26 cellular contexts compared by ENCODE assay signal in genomic region chr11:116657842-116658825, GRCh38.
DNase-seq lines count a peak whose midpoint lies in the region; ATAC-seq, FAIRE-seq and TF ChIP-seq lines count a peak whose summit lies in the region.
"Had no signal": no experiment of that assay in that cellular context is flagged by ENCODE, and none has a peak within 500 bp of the region (broad histone marks: within the 10 kb centered on the region; RNA-seq: fewer than 3 reads in every experiment).

No MANE protein-coding gene starts in this region.

- BruUV-seq in HepG2 (replicated peaks; lab: Mats Ljungman, UMichigan) = no TSS peak

- FAIRE-seq in HepG2 (lab: Jason Lieb, UNC) = no peak
- FAIRE-seq: A549, bronchial epithelial cell, D721Med, GM12892 had no signal

- H3K4me1 ChIP-seq in HepG2 (ENCODE audit: insufficient read depth, low read length) (peaks cover 31% of the 10 kb centered on the region), right lobe of liver (peaks cover 0 to 50% (median 27%) of the 10 kb centered on the region in 4 donors), vagina (no peaks in the 10 kb centered on the region)
- H3K4me1 ChIP-seq: A549, BLaER1, left ventricle myocardium inferior had no signal

- H2AFZ ChIP-seq in HepG2 (ENCODE audit: low read length) = no peak overlapping the region

- no peak for TF ChIP-seq POLR2A in HepG2 (IDR thresholded peaks at IDR 0.05; ENCODE audit: insufficient read depth in 1 of 2, low read depth in 2 of 2, low read length in 2 of 2)
- no peak for TF ChIP-seq POLR2A in right lobe of liver (IDR thresholded peaks at IDR 0.05)
- TF ChIP-seq POLR2A in vagina (IDR thresholded peaks at IDR 0.05) = no peak

- TF ChIP-seq RAD21 in HepG2 (CRISPR knock-in tag; IDR thresholded peaks at IDR 0.05) = no peak

- no peak overlapping the region for H3K9ac ChIP-seq in HepG2 (ENCODE audit: insufficient read depth, low read depth, low read length)
- H3K9ac ChIP-seq: BLaER1 had no signal

- H3K4me3 ChIP-seq in HepG2 (replicated peaks in 1 of 3; ENCODE audit: insufficient read depth in 1 of 3, low read depth in 2 of 3, low read length in 3 of 3) (no peak overlapping the region), right lobe of liver (no peak overlapping the region), WERI-Rb-1 (ENCODE audit: low read depth, low read length) (no peak overlapping the region), vagina (no peak overlapping the region)
- H3K4me3 ChIP-seq: A549, BLaER1, left ventricle myocardium inferior, thoracic aorta had no signal

- no peak for TF ChIP-seq CTCF in HepG2 (CRISPR knock-in tag; IDR thresholded peaks at IDR 0.05)
- TF ChIP-seq CTCF in right lobe of liver (IDR thresholded peaks at IDR 0.05) = no peak
- 0 out of 2 replicates have a peak, but pooled peaks have one; percentile 8 for TF ChIP-seq CTCF in WERI-Rb-1 (IDR thresholded peaks at IDR 0.05; ENCODE audit: low read depth, low read length)
- TF ChIP-seq CTCF in vagina (IDR thresholded peaks at IDR 0.05) = no peak

- DNase-seq in HepG2 (ENCODE audit: low spot score) (no peak), right lobe of liver (no peak), NCI-H524 treated with DMSO at 0.1 percent for 48 hours (lab: John Stamatoyannopoulos, UW) (peak; percentile 29), WERI-Rb-1 (no peak), vagina (ENCODE audit: extremely low spot score in 2 of 2) (peak; percentile 58 to 74), cerebellar nuclear complex (lab: John Stamatoyannopoulos, UW) (no peak), NCI-H774 (lab: John Stamatoyannopoulos, UW) (no peak)
- no peak for DNase-seq in activated effector memory CD4-positive, alpha-beta T cell treated with anti-CD3 and anti-CD28 coated beads, Interleukin-2, amount 50 U/mL, for 16 hours
- DNase-seq: activated B cell treated with CpG ODN at 0.5 μM for 24 hours; activated CD4-positive, alpha-beta memory T cell treated with anti-CD3 and anti-CD28 coated beads for 36 hours; activated naive CD4-positive, alpha-beta T cell treated with Interleukin-2 at 50 U/mL for 16 hours; amniotic stem cell; head of caudate nucleus; KBM-7; left ventricle myocardium inferior; NCI-H1092 treated with DMSO at 0.1 percent for 48 hours; NCI-H510A; SHP77 treated with DMSO at 0.1 percent for 48 hours; stimulated activated CD4-positive, alpha-beta T cell treated with anti-CD3 and anti-CD28 coated beads, Interleukin-2, amount 100 ng/mL, for 24 hours; stimulated activated naive B cell treated with anti-CD40 and anti-IgM and Interleukin-4, amounts not matched to agents 10 μg/mL and 1 μg/mL and 100 μg/mL, for 72 hours had no signal

- in situ Hi-C loops in HepG2 (cut with HindIII; ENCODE audit: extremely low pct_ligation_motif_present, low pct_unique_long_range_greater_than_20kb) = no loop called here

- CTCF ChIA-PET in HepG2 (lab: Yijun Ruan, JAX; ENCODE audit: low intra/inter-chr PET ratio, low total read pairs) = no interaction called here

- intact Hi-C loops in HepG2 (cut with micrococcal nuclease; ENCODE audit: unreplicated experiment) (no loop called here), right lobe of liver (cut with DNase I) (no loop called here), vagina (cut with DNase I) (no loop called here)

- H3K9me3 ChIP-seq in HepG2 (ENCODE audit: low read length) (0 out of 2 replicates have a peak, but pooled peaks cover 6% of the 10 kb centered on the region), right lobe of liver (no peaks in the 10 kb centered on the region), WERI-Rb-1 (ENCODE audit: severe bottlenecking) (peaks cover 7% of the 10 kb centered on the region), vagina (no peaks in the 10 kb centered on the region)
- H3K9me3 ChIP-seq: thoracic aorta had no signal

- WGBS in HepG2 (ENCODE audit: low lambda C conversion rate) = 82% methylated on average over 10 of the region's 11 CpGs
- 89% methylated on average over 8 of the region's 11 CpGs for WGBS in right lobe of liver (ENCODE audit: insufficient coverage, low coverage, low lambda C conversion rate, missing lambda C conversion rate)

- no peaks in the 10 kb centered on the region; a peak in 1 of 5 replicates for H3K36me3 ChIP-seq in HepG2 (replicated peaks in 1 of 2; ENCODE audit: control insufficient read depth in 1 of 2, insufficient read depth in 2 of 2, low read length in 2 of 2)
- H3K36me3 ChIP-seq in right lobe of liver = no peaks in the 10 kb centered on the region
- no peaks in the 10 kb centered on the region for H3K36me3 ChIP-seq in WERI-Rb-1
- H3K36me3 ChIP-seq in vagina = no peaks in the 10 kb centered on the region
- H3K36me3 ChIP-seq: BLaER1, left ventricle myocardium inferior, thoracic aorta had no signal

- ATAC-seq in HepG2 (no peak), right lobe of liver (no peak)
- ATAC-seq: stimulated activated naive B cell treated with anti-CD40 and anti-IgM and Interleukin-4, amounts not matched to agents 10 μg/mL and 1 μg/mL and 100 μg/mL, for 72 hours had no signal

- no peak overlapping the region for H3K4me2 ChIP-seq in HepG2 (ENCODE audit: low read depth, low read length)
- H3K4me2 ChIP-seq: A549, BLaER1 had no signal

- POLR2A ChIA-PET in HepG2 (lab: Yijun Ruan, JAX) = no interaction called here

- no peaks in the 10 kb centered on the region for H3K27me3 ChIP-seq in HepG2 (ENCODE audit: control insufficient read depth in 1 of 2, insufficient read depth in 2 of 2, low read length in 2 of 2)
- H3K27me3 ChIP-seq in right lobe of liver = no peaks in the 10 kb centered on the region
- no peaks in the 10 kb centered on the region for H3K27me3 ChIP-seq in WERI-Rb-1 (ENCODE audit: insufficient read depth, low read depth, severe bottlenecking)
- no peaks in the 10 kb centered on the region for H3K27me3 ChIP-seq in vagina
- H3K27me3 ChIP-seq: BLaER1 had no signal

- TF ChIP-seq EP300 in HepG2 (IDR thresholded peaks at IDR 0.05; ENCODE audit: low read depth in 2 of 2, low read length in 2 of 2) (no peak), HepG2 (CRISPR knock-in tag; IDR thresholded peaks at IDR 0.05; ENCODE audit: borderline replicate concordance) (no peak)

- H3K79me2 ChIP-seq in HepG2 (ENCODE audit: insufficient read depth, low read length) = no peaks in the 10 kb centered on the region

- no peaks in the 10 kb centered on the region for H4K20me1 ChIP-seq in HepG2 (ENCODE audit: insufficient read depth, low read length)
- H4K20me1 ChIP-seq: BLaER1 had no signal

- H3K27ac ChIP-seq in HepG2 (ENCODE audit: extremely low read length, insufficient read depth, low read length) = no peak overlapping the region
- no peak overlapping the region for H3K27ac ChIP-seq in right lobe of liver
- H3K27ac ChIP-seq in WERI-Rb-1 = no peak overlapping the region
- H3K27ac ChIP-seq in vagina = no peak overlapping the region
- H3K27ac ChIP-seq: A549, BLaER1, left ventricle myocardium inferior, thoracic aorta had no signal

TF ChIP-seq in HepG2, 621 proteins besides CTCF, POLR2A, EP300 and RAD21:
- no peak for TF ChIP-seq PAXIP1 (CRISPR knock-in tag; conservative IDR thresholded peaks at IDR 0.05)
- 0 out of 2 replicates have a peak, but pooled peaks have one; percentile 3 for TF ChIP-seq GABPA (IDR thresholded peaks at IDR 0.05; ENCODE audit: low read depth, low read length)
- no peak for TF ChIP-seq GABPA (CRISPR knock-in tag; IDR thresholded peaks at IDR 0.05; ENCODE audit: low read depth)
- peak; percentile 80 for TF ChIP-seq CEBPB (IDR thresholded peaks at IDR 0.05; ENCODE audit: borderline replicate concordance, low read depth, low read length)
- TF ChIP-seq EHMT2 (IDR thresholded peaks at IDR 0.05; ENCODE audit: borderline replicate concordance, low read depth, low read length) = no peak
- TF ChIP-seq ZNF256 (CRISPR knock-in tag; conservative IDR thresholded peaks at IDR 0.05) = no peak
- TF ChIP-seq TMF1 (CRISPR knock-in tag; IDR thresholded peaks at IDR 0.05; ENCODE audit: low read depth) = no peak

Comparison
In these comparisons a context has a peak if more than half of its experiments do, and no peak if none do; other contexts are left out.
1. DNase-seq: peak in NCI-H524 treated with DMSO at 0.1 percent for 48 hours (single experiment) and vagina (2 of 2); none in HepG2 (single experiment), right lobe of liver (0 of 3), WERI-Rb-1 (single experiment), cerebellar nuclear complex (0 of 2), activated effector memory CD4-positive, alpha-beta T cell treated with anti-CD3 and anti-CD28 coated beads, Interleukin-2, amount 50 U/mL, for 16 hours (single experiment) and NCI-H774 (single experiment).